Comparison of ENCODE assay signal across 16 cellular contexts in the genomic region with DNA sequence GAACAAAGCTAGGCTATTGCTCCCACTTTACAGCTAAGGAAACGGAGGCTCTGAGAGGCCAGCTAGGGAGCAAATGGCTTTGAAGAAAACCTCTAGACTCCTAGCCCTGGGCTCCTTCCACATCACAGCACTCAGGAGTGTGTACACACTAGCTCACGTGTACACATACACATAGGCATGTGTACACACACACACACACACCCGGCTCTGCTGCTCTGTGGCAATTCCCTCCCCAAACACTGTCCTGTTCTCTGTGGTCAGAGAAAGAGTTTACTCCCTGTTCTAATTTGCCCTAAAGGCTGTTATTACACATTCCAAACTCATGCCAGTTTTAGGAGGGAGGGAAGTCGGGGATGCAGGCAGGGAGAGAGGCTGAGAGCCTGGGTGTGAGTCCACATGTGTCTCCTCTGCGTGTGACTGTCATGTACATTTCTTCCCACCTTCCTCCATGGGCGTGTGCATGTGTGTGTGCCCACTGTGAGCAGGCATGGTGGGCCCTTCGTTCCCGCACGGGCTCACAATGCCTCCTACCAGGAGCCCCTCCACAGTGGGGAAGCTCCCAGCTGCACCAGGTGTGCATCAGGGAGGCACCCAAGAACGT. TPM values are rescaled to one million over a fixed set of nuclear protein-coding genes. Genes with fewer than 3 reads are reported as not detected.
DNase-seq lines count a peak whose midpoint lies in the region; ATAC-seq and TF ChIP-seq lines count a peak whose summit lies in the region.
"Had no signal": no experiment of that assay in that cellular context is flagged by ENCODE, and none has a peak within 500 bp of the region (broad histone marks: within the 10 kb centered on the region; RNA-seq: fewer than 3 reads in every experiment).

No MANE protein-coding gene starts in this region.

- H3K4me1 Mint-ChIP-seq in stimulated activated effector memory CD8-positive, alpha-beta T cell treated with anti-CD3 and anti-CD28 coated beads, Interleukin-12 subunit alpha, Interleukin-12 subunit beta, amount 100 ng/mL, for 72 hours, result no peaks in the 10 kb centered on the region
- H3K4me1 Mint-ChIP-seq: activated naive CD8-positive, alpha-beta T cell treated with anti-CD3 and anti-CD28 coated beads for 36 hours; CD4-positive, CD25-positive, alpha-beta regulatory T cell; IgD-negative memory B cell had no signal

- H3K9me3 ChIP-seq in body of pancreas, result no peaks in the 10 kb centered on the region

- no peak overlapping the region for H3K4me3 Mint-ChIP-seq in stimulated activated effector memory CD8-positive, alpha-beta T cell treated with anti-CD3 and anti-CD28 coated beads, Interleukin-12 subunit alpha, Interleukin-12 subunit beta, amount 100 ng/mL, for 72 hours
- H3K4me3 Mint-ChIP-seq: activated naive CD8-positive, alpha-beta T cell treated with anti-CD3 and anti-CD28 coated beads for 36 hours; CD4-positive, CD25-positive, alpha-beta regulatory T cell; IgD-negative memory B cell had no signal

- no peak overlapping the region for H3K4me3 ChIP-seq in body of pancreas
- H3K4me3 ChIP-seq: dorsolateral prefrontal cortex, hepatocyte had no signal

- in situ Hi-C loops in T47D (cut with HindIII; ENCODE audit: low pct_unique_long_range_greater_than_20kb, low sequenced_read_pairs), result no loop called here

- no peak overlapping the region for H3K27ac ChIP-seq in body of pancreas
- H3K27ac ChIP-seq: hepatocyte had no signal

- TF ChIP-seq CTCF in body of pancreas (IDR thresholded peaks at IDR 0.05), result no peak

- no peak for TF ChIP-seq POLR2A in body of pancreas (IDR thresholded peaks at IDR 0.05)

- H3K4me1 ChIP-seq in body of pancreas, result peaks cover 22% of the 10 kb centered on the region

- DNase-seq in AG20443 (ENCODE audit: low spot score), result peak; percentile 91
- DNase-seq in HPDE6-E6E7 (ENCODE audit: extremely low spot score), result peak; percentile 72
- peak; percentile 90 to 98 for DNase-seq in T47D (ENCODE audit: low read depth in 1 of 2, low spot score in 1 of 2)
- DNase-seq in islet precursor cell, result peak; percentile 82
- DNase-seq in body of pancreas, result no peak
- DNase-seq in NCI-H2107 treated with DMSO at 0.1 percent for 48 hours (lab: John Stamatoyannopoulos, UW; ENCODE audit: unreplicated experiment), result no peak
- no peak for DNase-seq in stimulated activated effector memory CD8-positive, alpha-beta T cell treated with anti-CD3 and anti-CD28 coated beads, Interleukin-12 subunit alpha, Interleukin-12 subunit beta, amount 100 ng/mL, for 72 hours (ENCODE audit: low spot score in 2 of 2)
- DNase-seq in midbrain (lab: John Stamatoyannopoulos, UW), result no peak
- DNase-seq: activated naive CD8-positive, alpha-beta T cell treated with anti-CD3 and anti-CD28 coated beads for 36 hours; CD4-positive, CD25-positive, alpha-beta regulatory T cell; dorsolateral prefrontal cortex; GOT3; NCI-H187; T1000 had no signal

- no peak overlapping the region for H3K27ac Mint-ChIP-seq in stimulated activated effector memory CD8-positive, alpha-beta T cell treated with anti-CD3 and anti-CD28 coated beads, Interleukin-12 subunit alpha, Interleukin-12 subunit beta, amount 100 ng/mL, for 72 hours
- H3K27ac Mint-ChIP-seq: activated naive CD8-positive, alpha-beta T cell treated with anti-CD3 and anti-CD28 coated beads for 36 hours; CD4-positive, CD25-positive, alpha-beta regulatory T cell; IgD-negative memory B cell had no signal

- no peaks in the 10 kb centered on the region for H3K9me3 Mint-ChIP-seq in stimulated activated effector memory CD8-positive, alpha-beta T cell treated with anti-CD3 and anti-CD28 coated beads, Interleukin-12 subunit alpha, Interleukin-12 subunit beta, amount 100 ng/mL, for 72 hours
- H3K9me3 Mint-ChIP-seq: activated naive CD8-positive, alpha-beta T cell treated with anti-CD3 and anti-CD28 coated beads for 36 hours; CD4-positive, CD25-positive, alpha-beta regulatory T cell; IgD-negative memory B cell had no signal

- WGBS in body of pancreas, 2 donors, result 58 to 67% methylated on average over 8 to 10 of the region's 10 CpGs

- no peak for ATAC-seq in body of pancreas
- no peak for ATAC-seq in stimulated activated effector memory CD8-positive, alpha-beta T cell treated with anti-CD3 and anti-CD28 coated beads, Interleukin-12 subunit alpha, Interleukin-12 subunit beta, amount 100 ng/mL, for 72 hours

- intact Hi-C loops in body of pancreas (cut with DNase I), result no loop called here

- no peaks in the 10 kb centered on the region for H3K27me3 ChIP-seq in body of pancreas
- H3K27me3 ChIP-seq: hepatocyte had no signal

- H3K36me3 ChIP-seq in body of pancreas (replicated peaks in 1 of 2; ENCODE audit: insufficient read depth in 1 of 2, low read depth in 2 of 2), result no peaks in the 10 kb centered on the region

- no peaks in the 10 kb centered on the region for H3K36me3 Mint-ChIP-seq in stimulated activated effector memory CD8-positive, alpha-beta T cell treated with anti-CD3 and anti-CD28 coated beads, Interleukin-12 subunit alpha, Interleukin-12 subunit beta, amount 100 ng/mL, for 72 hours
- H3K36me3 Mint-ChIP-seq: activated naive CD8-positive, alpha-beta T cell treated with anti-CD3 and anti-CD28 coated beads for 36 hours; CD4-positive, CD25-positive, alpha-beta regulatory T cell; IgD-negative memory B cell had no signal

RNA-seq across cellular contexts. Expression of a gene that starts 14.2 kb away (rescaled TPM):
- 1 to 10 TPM; 5.2 to 6.3 TPM for total RNA-seq in body of pancreas
- total RNA-seq: activated naive CD8-positive, alpha-beta T cell treated with anti-CD3 and anti-CD28 coated beads for 36 hours; CD4-positive, CD25-positive, alpha-beta regulatory T cell had no signal

Comparison
In these comparisons a context has a peak if more than half of its experiments do, and no peak if none do; other contexts are left out.
1. DNase-seq: peak in AG20443 (single experiment), HPDE6-E6E7 (single experiment), T47D (2 of 2) and islet precursor cell (single experiment); none in body of pancreas (0 of 4), NCI-H2107 treated with DMSO at 0.1 percent for 48 hours (single experiment), stimulated activated effector memory CD8-positive, alpha-beta T cell treated with anti-CD3 and anti-CD28 coated beads, Interleukin-12 subunit alpha, Interleukin-12 subunit beta, amount 100 ng/mL, for 72 hours (0 of 2) and midbrain (single experiment).